ENCODE assay signal across 8 cellular contexts in genomic region chr9:26723486-26723885, GRCh38.
DNase-seq lines count a peak whose midpoint lies in the region; ATAC-seq and TF ChIP-seq lines count a peak whose summit lies in the region.

No MANE protein-coding gene starts in this region.

- peak; percentile 63 for DNase-seq in activated effector memory CD4-positive, alpha-beta T cell treated with anti-CD3 and anti-CD28 coated beads, Interleukin-2, amount 50 U/mL, for 16 hours
- no peak for DNase-seq in activated effector memory CD4-positive, alpha-beta T cell treated with Interleukin-2 at 50 U/mL for 16 hours
- DNase-seq in OCI-LY7 (ENCODE audit: low spot score) = no peak
- DNase-seq in epithelial cell of esophagus (ENCODE audit: low read depth) = peak; percentile 66
- DNase-seq in sciatic nerve (ENCODE audit: low spot score) = no peak
- DNase-seq in NCI-H1092 treated with DMSO at 0.1 percent for 48 hours (lab: John Stamatoyannopoulos, UW) = no peak
- no peak for DNase-seq in GOT3 (lab: John Stamatoyannopoulos, UW)

- no peak overlapping the region for H3K27ac ChIP-seq in OCI-LY7 (ENCODE audit: low read depth, low read length, poor library complexity, severe bottlenecking)

- H3K4me3 ChIP-seq in OCI-LY7 (ENCODE audit: low read depth, low read length, poor library complexity, severe bottlenecking) = no peak overlapping the region
- no peak overlapping the region for H3K4me3 ChIP-seq in epithelial cell of esophagus (ENCODE audit: low read length)

- CTCF ChIA-PET in OCI-LY7 (lab: Charles Lee; ENCODE audit: unreplicated experiment) = interaction anchor here (0.6 kb wide), 1 partner anchor 351 kb away, joined by 3 read pairs; no protein-coding TSS in a partner anchor

- H2AFZ ChIP-seq in OCI-LY7 (ENCODE audit: low read length) = no peak overlapping the region

- H3K4me1 ChIP-seq in OCI-LY7 (ENCODE audit: insufficient read depth, low read length, poor library complexity, severe bottlenecking) = no peaks in the 10 kb centered on the region

- no peak overlapping the region for H3K4me2 ChIP-seq in OCI-LY7 (ENCODE audit: low read length)

- no peaks in the 10 kb centered on the region for H3K9me2 ChIP-seq in OCI-LY7 (ENCODE audit: insufficient read depth, low read length)

- POLR2A ChIA-PET in OCI-LY7 (lab: Charles Lee) = no interaction called here

- H3K9me3 ChIP-seq in OCI-LY7 (ENCODE audit: low read length) = no peaks in the 10 kb centered on the region

- intact Hi-C loops in OCI-LY7 (cut with micrococcal nuclease; ENCODE audit: unreplicated experiment) (loop anchor here (10.0 kb wide), 1 partner anchor 59 kb away; no protein-coding TSS in a partner anchor), sciatic nerve (cut with DNase I) (no loop called here)

- ATAC-seq in HG02678 (IDR thresholded peaks at IDR 0.05; ENCODE audit: unreplicated experiment) (peak; percentile 77), sciatic nerve (peak; percentile 62)

- BruUV-seq in OCI-LY7 (replicated peaks; lab: Mats Ljungman, UMichigan) = no TSS peak

- H4K20me1 ChIP-seq in OCI-LY7 (ENCODE audit: insufficient read depth, low read length) = no peaks in the 10 kb centered on the region

- H3K36me3 ChIP-seq in OCI-LY7 (ENCODE audit: insufficient read depth, low read length) = no peaks in the 10 kb centered on the region

- TF ChIP-seq CTCF in OCI-LY7 (conservative IDR thresholded peaks at IDR 0.05; ENCODE audit: low read length) (peak; percentile 61), epithelial cell of esophagus (IDR thresholded peaks at IDR 0.05; ENCODE audit: insufficient read depth, low read depth, low read length, missing control alignments) (peak; percentile 54)

- H3K79me2 ChIP-seq in OCI-LY7 (ENCODE audit: insufficient read depth, low read depth, low read length) = no peaks in the 10 kb centered on the region

Comparison
In these comparisons a context has a peak if more than half of its experiments do, and no peak if none do; other contexts are left out.
1. DNase-seq: peak in activated effector memory CD4-positive, alpha-beta T cell treated with anti-CD3 and anti-CD28 coated beads, Interleukin-2, amount 50 U/mL, for 16 hours (single experiment) and epithelial cell of esophagus (single experiment); none in activated effector memory CD4-positive, alpha-beta T cell treated with Interleukin-2 at 50 U/mL for 16 hours (single experiment), OCI-LY7 (single experiment), sciatic nerve (single experiment), NCI-H1092 treated with DMSO at 0.1 percent for 48 hours (single experiment) and GOT3 (single experiment).